Comparison of ENCODE assay signal across 12 cellular contexts in genomic region chr3:59327324-59327939, GRCh38.
DNase-seq lines count a peak whose midpoint lies in the region; ATAC-seq and TF ChIP-seq lines count a peak whose summit lies in the region.
"Had no signal": no experiment of that assay in that cellular context is flagged by ENCODE, and none has a peak within 500 bp of the region (broad histone marks: within the 10 kb centered on the region; RNA-seq: fewer than 3 reads in every experiment).

No MANE protein-coding gene starts in this region.

- peak; percentile 0 for DNase-seq in DMS53 (lab: John Stamatoyannopoulos, UW)
- no peak for DNase-seq in DMS53 treated with DMSO at 0.1 percent for 48 hours (lab: John Stamatoyannopoulos, UW; ENCODE audit: unreplicated experiment)
- peak; percentile 59 to 78 for DNase-seq in SJSA1 (ENCODE audit: low read depth in 1 of 2, low spot score in 2 of 2)
- DNase-seq in fibroblast of pulmonary artery (ENCODE audit: low read depth), result peak; percentile 45
- DNase-seq in retinal pigment epithelial cell (ENCODE audit: low read depth), result peak; percentile 99
- DNase-seq in left ventricle myocardium superior, result no peak
- no peak for DNase-seq in foreskin melanocyte
- DNase-seq: GOT3, head of caudate nucleus, transverse colon had no signal

- no peak for TF ChIP-seq CTCF in fibroblast of pulmonary artery (IDR thresholded peaks at IDR 0.05; ENCODE audit: low read length, missing control alignments)
- TF ChIP-seq CTCF in retinal pigment epithelial cell (conservative IDR thresholded peaks at IDR 0.05; ENCODE audit: low read depth, low read length), result no peak

- H3K9me3 ChIP-seq in SJSA1 (replicated peaks), result no peaks in the 10 kb centered on the region
- H3K9me3 ChIP-seq: transverse colon had no signal

- H3K4me1 ChIP-seq in SJSA1 (replicated peaks), result peaks cover 19% of the 10 kb centered on the region
- H3K4me1 ChIP-seq: transverse colon had no signal

- no peaks in the 10 kb centered on the region for H3K27me3 ChIP-seq in SJSA1 (replicated peaks)
- H3K27me3 ChIP-seq: transverse colon had no signal

- intact Hi-C loops in left ventricle myocardium superior (cut with micrococcal nuclease), result no loop called here

- ATAC-seq in left ventricle myocardium superior (no peak), GM19455 (IDR thresholded peaks at IDR 0.05; ENCODE audit: unreplicated experiment) (no peak)

- H3K4me3 ChIP-seq in SJSA1 (no peak overlapping the region), fibroblast of pulmonary artery (replicated peaks; ENCODE audit: low read depth, low read length) (no peak overlapping the region), retinal pigment epithelial cell (ENCODE audit: low read length) (no peak overlapping the region)
- H3K4me3 ChIP-seq: transverse colon had no signal

- no peaks in the 10 kb centered on the region for H3K36me3 ChIP-seq in SJSA1
- H3K36me3 ChIP-seq: transverse colon had no signal

- peak overlapping the region; percentile 61 for H3K27ac ChIP-seq in SJSA1
- H3K27ac ChIP-seq: 22Rv1, transverse colon had no signal

Comparison
In these comparisons a context has a peak if more than half of its experiments do, and no peak if none do; other contexts are left out.
1. DNase-seq: peak in DMS53 (single experiment), SJSA1 (2 of 2), fibroblast of pulmonary artery (single experiment) and retinal pigment epithelial cell (single experiment); none in DMS53 treated with DMSO at 0.1 percent for 48 hours (single experiment), left ventricle myocardium superior (single experiment) and foreskin melanocyte (single experiment).